17 cellular contexts compared by ENCODE assay signal in genomic region chr17:50312311-50312710, GRCh38. TPM values are rescaled to one million over a fixed set of nuclear protein-coding genes. Genes with fewer than 3 reads are reported as not detected.
"Had no signal": no experiment of that assay in that cellular context is flagged by ENCODE, and none has a peak within 500 bp of the region (broad histone marks: within the 10 kb centered on the region; RNA-seq: fewer than 3 reads in every experiment).

No MANE protein-coding gene starts in this region.

- H3K27me3 ChIP-seq: foreskin keratinocyte, testis had no signal

- H3K27ac Mint-ChIP-seq: activated CD4-positive, alpha-beta T cell treated with anti-CD3 and anti-CD28 coated beads, Interleukin-2, amount 10 ng/mL, durations not matched to agents 7 days and 5 days; activated naive CD4-positive, alpha-beta T cell treated with anti-CD3 and anti-CD28 coated beads, Interleukin-2, amount 50 U/mL, for 24 hours; memory B cell; natural killer cell treated with Interleukin-12 subunit alpha and Interleukin-12 subunit beta and Interleukin-15 and Interleukin-18, amount 100 ng/mL, for 72 hours; T-helper 17 cell had no signal

- H3K4me3 Mint-ChIP-seq: activated CD4-positive, alpha-beta T cell treated with anti-CD3 and anti-CD28 coated beads, Interleukin-2, amount 10 ng/mL, durations not matched to agents 7 days and 5 days; activated naive CD4-positive, alpha-beta T cell treated with anti-CD3 and anti-CD28 coated beads, Interleukin-2, amount 50 U/mL, for 24 hours; memory B cell; natural killer cell treated with Interleukin-12 subunit alpha and Interleukin-12 subunit beta and Interleukin-15 and Interleukin-18, amount 100 ng/mL, for 72 hours had no signal

- H3K9me3 ChIP-seq: esophagus muscularis mucosa, psoas muscle, testis had no signal

- H3K4me1 ChIP-seq: esophagus muscularis mucosa, psoas muscle had no signal

- H3K27ac ChIP-seq: esophagus muscularis mucosa, foreskin keratinocyte, psoas muscle, testis had no signal

- H3K36me3 ChIP-seq: esophagus muscularis mucosa had no signal

- H3K9me3 Mint-ChIP-seq: activated CD4-positive, alpha-beta T cell treated with anti-CD3 and anti-CD28 coated beads, Interleukin-2, amount 10 ng/mL, durations not matched to agents 7 days and 5 days; activated naive CD4-positive, alpha-beta T cell treated with anti-CD3 and anti-CD28 coated beads, Interleukin-2, amount 50 U/mL, for 24 hours; memory B cell; natural killer cell treated with Interleukin-12 subunit alpha and Interleukin-12 subunit beta and Interleukin-15 and Interleukin-18, amount 100 ng/mL, for 72 hours had no signal

- DNase-seq: activated CD4-positive, alpha-beta T cell treated with anti-CD3 and anti-CD28 coated beads, Interleukin-2, amount 10 ng/mL, durations not matched to agents 7 days and 5 days; activated CD4-positive, CD25-positive, alpha-beta regulatory T cell; cerebellar nuclear complex; dermis blood vessel endothelial cell; foreskin keratinocyte; occipital lobe; psoas muscle; stimulated activated CD4-positive, alpha-beta T cell treated with anti-CD3 and anti-CD28 coated beads, Interleukin-4, amount 100 ng/mL, for 1 hour; stimulated activated CD8-positive, alpha-beta memory T cell treated with anti-CD3 and anti-CD28 coated beads, Interleukin-4, amount 100 ng/mL, for 48 hours; stimulated activated naive CD8-positive, alpha-beta T cell treated with anti-CD3 and anti-CD28 coated beads, Interleukin-15, Interleukin-2, amounts not matched to agents 100 U/mL and 50 U/mL, for 24 hours; T-helper 17 cell; testis had no signal

- H3K4me1 Mint-ChIP-seq: activated naive CD4-positive, alpha-beta T cell treated with anti-CD3 and anti-CD28 coated beads, Interleukin-2, amount 50 U/mL, for 24 hours had no signal

- H3K4me3 ChIP-seq: esophagus muscularis mucosa, psoas muscle, testis had no signal

- ATAC-seq: foreskin keratinocyte; left lobe of liver; natural killer cell treated with Interleukin-12 subunit alpha and Interleukin-12 subunit beta and Interleukin-15 and Interleukin-18, amount 100 ng/mL, for 72 hours; psoas muscle; stimulated activated naive CD8-positive, alpha-beta T cell treated with anti-CD3 and anti-CD28 coated beads, Interleukin-15, Interleukin-2, amounts not matched to agents 100 U/mL and 50 U/mL, for 24 hours; T-helper 17 cell had no signal

- H3K36me3 Mint-ChIP-seq: activated naive CD4-positive, alpha-beta T cell treated with anti-CD3 and anti-CD28 coated beads, Interleukin-2, amount 50 U/mL, for 24 hours; memory B cell; natural killer cell treated with Interleukin-12 subunit alpha and Interleukin-12 subunit beta and Interleukin-15 and Interleukin-18, amount 100 ng/mL, for 72 hours had no signal

RNA-seq across cellular contexts. Expression of gene TMEM92, which starts 38.0 kb away (rescaled TPM):
- total RNA-seq: activated CD4-positive, alpha-beta T cell treated with anti-CD3 and anti-CD28 coated beads, Interleukin-2, amount 10 ng/mL, durations not matched to agents 7 days and 5 days; natural killer cell treated with Interleukin-12 subunit alpha and Interleukin-12 subunit beta and Interleukin-15 and Interleukin-18, amount 100 ng/mL, for 72 hours; occipital lobe; psoas muscle; T-helper 17 cell had no signal
